8 cellular contexts compared by ENCODE assay signal in the genomic region with DNA sequence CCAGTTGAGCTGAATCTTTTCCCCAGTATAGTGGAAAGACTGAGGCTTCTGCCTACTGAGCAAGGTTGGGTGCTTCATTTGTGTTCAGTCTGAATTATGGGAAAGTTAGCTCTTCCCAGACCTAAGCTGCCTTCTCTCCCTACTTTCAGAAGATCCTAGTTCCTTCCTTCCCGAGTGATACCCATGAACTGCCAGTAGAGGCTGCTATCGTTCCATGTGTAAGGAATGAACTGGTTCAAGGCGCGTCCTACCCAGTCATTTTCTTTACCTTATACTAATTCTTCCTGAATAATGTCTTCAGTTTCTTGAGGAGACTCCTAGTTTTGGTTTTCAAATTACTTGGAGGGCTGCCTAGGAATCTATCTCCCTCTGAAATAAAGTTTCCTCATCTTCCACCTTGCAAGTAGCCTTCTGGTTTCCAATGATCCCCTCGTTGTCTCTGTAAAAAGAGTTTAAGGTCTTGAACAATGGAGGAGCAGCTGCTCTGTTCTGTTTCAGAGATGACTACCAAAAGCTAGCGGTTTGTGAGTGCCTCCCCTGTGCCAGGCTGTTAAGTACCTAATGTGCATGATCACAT. TPM values are rescaled to one million over a fixed set of nuclear protein-coding genes. Genes with fewer than 3 reads are reported as not detected.
A peak's percentile ranks its signal among the peaks of the same experiment; 100 is the strongest.
DNase-seq lines count a peak whose midpoint lies in the region; ATAC-seq and TF ChIP-seq lines count a peak whose summit lies in the region.

No MANE protein-coding gene starts in this region.

- no peaks in the 10 kb centered on the region for H3K27me3 ChIP-seq in fibroblast of lung (ENCODE audit: control insufficient read depth, insufficient read depth, low read length)

- peak overlapping the region; percentile 49 for H3K4me3 Mint-ChIP-seq in neural crest cell

- no peaks in the 10 kb centered on the region for H3K27me3 Mint-ChIP-seq in neural crest cell (ENCODE audit: low read depth)

- CTCF ChIA-PET in RWPE1 (lab: Yijun Ruan, JAX): interaction anchor here (0.6 to 2.1 kb wide), 9 partner anchors 9 to 532 kb away, joined by 3 to 12 read pairs (median 4); partner anchors contain the start of gene BECN1

- no peak overlapping the region for H3K4me3 ChIP-seq in LNCaP clone FGC (ENCODE audit: low read depth, low read length)
- no peak overlapping the region for H3K4me3 ChIP-seq in fibroblast of lung (replicated peaks in 1 of 4; ENCODE audit: control extremely low read depth in 1 of 4, insufficient read depth in 1 of 4, low read depth in 3 of 4, low read length in 4 of 4)

- H4K20me1 ChIP-seq in fibroblast of lung (ENCODE audit: control insufficient read depth, extremely low read depth, insufficient read depth, low read length): no peaks in the 10 kb centered on the region

- H3K9ac ChIP-seq in fibroblast of lung (ENCODE audit: insufficient read depth, low read length): no peak overlapping the region

- no peaks in the 10 kb centered on the region for H3K4me1 ChIP-seq in fibroblast of lung (ENCODE audit: control insufficient read depth, extremely low read depth, insufficient read depth, low read length)

- POLR2A ChIA-PET in RWPE1 (lab: Yijun Ruan, JAX; ENCODE audit: low non-redundant PET): no interaction called here

- no peak overlapping the region for H3K27ac ChIP-seq in RWPE1
- H3K27ac ChIP-seq in fibroblast of lung (ENCODE audit: insufficient read depth, low read length): no peak overlapping the region

- DNase-seq in EL (peak; percentile 62), LNCaP clone FGC (ENCODE audit: low read depth) (peak; percentile 31), RWPE1 (ENCODE audit: low spot score) (peak; percentile 78), fibroblast of lung (ENCODE audit: low read depth in 2 of 2) (peak; percentile 54 to 81), neural crest cell (ENCODE audit: low read depth, low spot score) (peak; percentile 39), HK-2 (ENCODE audit: unreplicated experiment) (no peak)

- H3K36me3 Mint-ChIP-seq in neural crest cell (ENCODE audit: low read depth): peaks cover 10% of the 10 kb centered on the region

- no peaks in the 10 kb centered on the region for H3K4me1 Mint-ChIP-seq in neural crest cell

- H2AFZ ChIP-seq in fibroblast of lung (ENCODE audit: low read length): no peak overlapping the region

- ATAC-seq in GM19467 (IDR thresholded peaks at IDR 0.05; ENCODE audit: unreplicated experiment) (no peak), HG02763 (IDR thresholded peaks at IDR 0.05; ENCODE audit: unreplicated experiment) (no peak)

- no peaks in the 10 kb centered on the region for H3K9me3 ChIP-seq in fibroblast of lung (ENCODE audit: control insufficient read depth, insufficient read depth, low read depth, low read length)

- no peaks in the 10 kb centered on the region for H3K79me2 ChIP-seq in fibroblast of lung (ENCODE audit: control insufficient read depth, insufficient read depth, low read length)

- no peaks in the 10 kb centered on the region for H3K9me3 Mint-ChIP-seq in neural crest cell

- TF ChIP-seq CTCF in LNCaP clone FGC (IDR thresholded peaks at IDR 0.05; ENCODE audit: control insufficient read depth, extremely low read depth, insufficient read depth): peak; percentile 99
- TF ChIP-seq CTCF in RWPE1 (conservative IDR thresholded peaks at IDR 0.05; ENCODE audit: low read depth): peak; percentile 95
- TF ChIP-seq CTCF in fibroblast of lung (conservative IDR thresholded peaks at IDR 0.05 in 1 of 2, IDR thresholded peaks at IDR 0.05 in 1 of 2; ENCODE audit: low read depth in 1 of 2, low read length in 2 of 2): peak; percentile 100
- peak; percentile 85 for TF ChIP-seq CTCF in neural crest cell (conservative IDR thresholded peaks at IDR 0.05)

- H3K27ac Mint-ChIP-seq in neural crest cell (ENCODE audit: unreplicated experiment): no peak overlapping the region

- peaks cover 9% of the 10 kb centered on the region for H3K36me3 ChIP-seq in fibroblast of lung (ENCODE audit: control insufficient read depth, insufficient read depth, low read length)

- no peak overlapping the region for H3K4me2 ChIP-seq in fibroblast of lung (ENCODE audit: extremely low read depth, insufficient read depth, low read length)

RNA-seq across cellular contexts. Expression of gene AOC2, which starts 0.9 kb away (rescaled TPM):
- total RNA-seq in fibroblast of lung (0.26 and 0.33 TPM in 2 replicates), neural crest cell (3.0 and 3.2 TPM in 2 replicates)
- polyA plus RNA-seq in fibroblast of lung: 0.09 and 0.12 TPM in 2 replicates
- 0.18 TPM in 1 of 2 replicates, not detected in the other for polyA plus RNA-seq in fibroblast of lung (2012)
- polyA minus RNA-seq in fibroblast of lung (ENCODE audit: low replicate concordance): 2.4 TPM in 1 of 2 replicates, not detected in the other

RNA-seq across cellular contexts. Expression of gene AOC3, which starts 7.6 kb away (rescaled TPM):
- 0.17 and 0.26 TPM in 2 replicates for total RNA-seq in fibroblast of lung
- polyA plus RNA-seq in fibroblast of lung: 0.23 and 3.5 TPM in 2 replicates
- 0.28 and 3.0 TPM in 2 replicates for polyA plus RNA-seq in fibroblast of lung (2012)
- 5.3 TPM in 1 of 2 replicates, not detected in the other for polyA minus RNA-seq in fibroblast of lung (ENCODE audit: low replicate concordance)
- total RNA-seq in neural crest cell: 0.91 and 1.1 TPM in 2 replicates

RNA-seq across cellular contexts. Expression of gene PSME3, which starts 10.2 kb away (rescaled TPM):
- total RNA-seq in fibroblast of lung (44.9 and 50.7 TPM in 2 replicates), neural crest cell (172 and 175 TPM in 2 replicates)
- polyA plus RNA-seq in fibroblast of lung: 133 and 177 TPM in 2 replicates
- polyA plus RNA-seq in fibroblast of lung (2012): 86.2 and 126 TPM in 2 replicates
- polyA minus RNA-seq in fibroblast of lung (ENCODE audit: low replicate concordance): 31.8 and 51.1 TPM in 2 replicates

RNA-seq across cellular contexts. Expression of gene BECN1, which starts 19.4 kb away (rescaled TPM):
- total RNA-seq in fibroblast of lung: 97.3 and 150 TPM in 2 replicates
- polyA plus RNA-seq in fibroblast of lung: 87.4 and 90.4 TPM in 2 replicates
- 88.0 and 89.9 TPM in 2 replicates for polyA plus RNA-seq in fibroblast of lung (2012)
- 25.6 and 33.6 TPM in 2 replicates for polyA minus RNA-seq in fibroblast of lung (ENCODE audit: low replicate concordance)
- total RNA-seq in neural crest cell: 48.7 and 49.5 TPM in 2 replicates

RNA-seq across cellular contexts. Expression of gene CNTD1, which starts 44.8 kb away (rescaled TPM):
- total RNA-seq in fibroblast of lung: 0.26 and 0.66 TPM in 2 replicates
- polyA plus RNA-seq in fibroblast of lung: 0.14 TPM in 1 of 2 replicates, not detected in the other
- 0.27 and 0.51 TPM in 2 replicates for polyA plus RNA-seq in fibroblast of lung (2012)
- polyA minus RNA-seq in fibroblast of lung (ENCODE audit: low replicate concordance): not detected in 2 replicates
- total RNA-seq in neural crest cell: not detected in 2 replicates
